ENCODE assay signal across 24 cellular contexts in genomic region chr7:47441796-47442744, GRCh38.
DNase-seq lines count a peak whose midpoint lies in the region; ATAC-seq and TF ChIP-seq lines count a peak whose summit lies in the region.
"Had no signal": no experiment of that assay in that cellular context is flagged by ENCODE, and none has a peak within 500 bp of the region (broad histone marks: within the 10 kb centered on the region; RNA-seq: fewer than 3 reads in every experiment).

No MANE protein-coding gene starts in this region.

- H3K27ac Mint-ChIP-seq in Caco-2 (ENCODE audit: unreplicated experiment) (peak overlapping the region; percentile 53), osteocyte (ENCODE audit: unreplicated experiment) (peak overlapping the region; percentile 5)
- H3K27ac Mint-ChIP-seq: activated CD4-positive, alpha-beta T cell treated with anti-CD3 and anti-CD28 coated beads for 36 hours; activated naive CD8-positive, alpha-beta T cell treated with anti-CD3 and anti-CD28 coated beads for 36 hours; HFFc6; nephron progenitor cell; T-helper 2 cell treated with Interferon-gamma antibody and Interleukin-4, amounts not matched to agents 5 μg/mL and 100 μg/mL, for 36 hours had no signal

- no peaks in the 10 kb centered on the region for H3K27me3 ChIP-seq in Caco-2 (replicated peaks; ENCODE audit: control insufficient read depth, insufficient read depth, low read length)
- no peaks in the 10 kb centered on the region for H3K27me3 ChIP-seq in heart left ventricle
- H3K27me3 ChIP-seq: BE2C, left lung had no signal

- intact Hi-C loops in Caco-2 (cut with micrococcal nuclease; ENCODE audit: unreplicated experiment), result loop anchor here (5.0 kb wide), 1 partner anchor 40 kb away; no protein-coding TSS in a partner anchor
- intact Hi-C loops in heart left ventricle (cut with DNase I), result loop anchor here in 4 of 10 donors (5.0 to 10.0 kb wide), 2 partner anchors 140 to 143 kb away; partner anchors contain the start of gene TNS3 (in 4 of the 4)

- TF ChIP-seq POLR2A in heart left ventricle (IDR thresholded peaks at IDR 0.05), result no peak

- DNase-seq in Caco-2 (no peak), RPMI7951 (ENCODE audit: low read depth) (peak; percentile 70), heart left ventricle (no peak), osteocyte (ENCODE audit: extremely low spot score, unreplicated experiment) (no peak), HuH-7 (ENCODE audit: low spot score) (no peak), anterior cingulate cortex (lab: John Stamatoyannopoulos, UW) (no peak), pons (ENCODE audit: low spot score) (no peak), SKM-1 (lab: John Stamatoyannopoulos, UW; ENCODE audit: unreplicated experiment) (no peak)
- DNase-seq: activated CD4-positive, alpha-beta T cell treated with anti-CD3 and anti-CD28 coated beads for 36 hours; activated naive CD8-positive, alpha-beta T cell treated with anti-CD3 and anti-CD28 coated beads for 36 hours; BE2C; cortex of kidney; DMS79; erythroblast; HFFc6; hippocampal formation; left lung; MV-4-11; NCI-H446 treated with DMSO at 0.1 percent for 48 hours; nephron progenitor cell; stimulated activated CD4-positive, alpha-beta T cell treated with anti-CD3 and anti-CD28 coated beads, Interleukin-12 subunit alpha, Interleukin-12 subunit beta, amount 100 ng/mL, for 4 hours had no signal

- H3K9me3 ChIP-seq in Caco-2 (no peaks in the 10 kb centered on the region), heart left ventricle (no peaks in the 10 kb centered on the region)
- H3K9me3 ChIP-seq: BE2C, left lung, thoracic aorta had no signal

- TF ChIP-seq CTCF in Caco-2 (IDR thresholded peaks at IDR 0.05; ENCODE audit: insufficient read depth in 1 of 2, low read depth in 1 of 2, low read length in 1 of 2, severe bottlenecking in 1 of 2, unreplicated experiment in 1 of 2) (no peak), heart left ventricle (IDR thresholded peaks at IDR 0.05) (no peak), osteocyte (IDR thresholded peaks at IDR 0.05) (no peak)

- H3K27ac ChIP-seq in heart left ventricle, result peak overlapping the region in 2 of 12 donors; percentile 13 to 29
- H3K27ac ChIP-seq: left lung, thoracic aorta had no signal

- BruUV-seq in Caco-2 (replicated peaks; lab: Mats Ljungman, UMichigan), result no TSS peak

- WGBS in heart left ventricle, 4 donors, result 68 to 79% (median 71%) methylated on average over 10 to 12 of the region's 12 CpGs

- H3K36me3 Mint-ChIP-seq in Caco-2 (ENCODE audit: insufficient read depth, unreplicated experiment) (peaks cover 93% of the 10 kb centered on the region), osteocyte (ENCODE audit: unreplicated experiment) (peaks cover 11% of the 10 kb centered on the region)
- H3K36me3 Mint-ChIP-seq: activated naive CD8-positive, alpha-beta T cell treated with anti-CD3 and anti-CD28 coated beads for 36 hours had no signal

- CTCF ChIA-PET in Caco-2 (lab: Charles Lee), result no interaction called here

- no peaks in the 10 kb centered on the region for H3K27me3 Mint-ChIP-seq in Caco-2 (ENCODE audit: insufficient read depth, unreplicated experiment)
- no peaks in the 10 kb centered on the region for H3K27me3 Mint-ChIP-seq in osteocyte (ENCODE audit: unreplicated experiment)
- H3K27me3 Mint-ChIP-seq: activated CD4-positive, alpha-beta T cell treated with anti-CD3 and anti-CD28 coated beads for 36 hours; activated naive CD8-positive, alpha-beta T cell treated with anti-CD3 and anti-CD28 coated beads for 36 hours had no signal

- peaks cover 4% of the 10 kb centered on the region for H3K36me3 ChIP-seq in Caco-2 (ENCODE audit: control insufficient read depth, insufficient read depth, low read length)
- peaks cover 0 to 26% (median 15%) of the 10 kb centered on the region in 9 donors for H3K36me3 ChIP-seq in heart left ventricle
- H3K36me3 ChIP-seq: BE2C had no signal

- POLR2A ChIA-PET in Caco-2 (lab: Charles Lee), result no interaction called here

- peak; percentile 12 to 47 (median 26) for ATAC-seq in heart left ventricle
- ATAC-seq: activated CD4-positive, alpha-beta T cell treated with anti-CD3 and anti-CD28 coated beads for 36 hours; GM12878; left lung had no signal

- peaks cover 45% of the 10 kb centered on the region for H3K4me1 Mint-ChIP-seq in Caco-2 (ENCODE audit: low read depth, unreplicated experiment)
- H3K4me1 Mint-ChIP-seq in osteocyte (ENCODE audit: unreplicated experiment), result peaks cover 24% of the 10 kb centered on the region
- H3K4me1 Mint-ChIP-seq: activated CD4-positive, alpha-beta T cell treated with anti-CD3 and anti-CD28 coated beads for 36 hours; activated naive CD8-positive, alpha-beta T cell treated with anti-CD3 and anti-CD28 coated beads for 36 hours had no signal

- H3K4me1 ChIP-seq in Caco-2 (0 out of 2 replicates have a peak, but pooled peaks cover 2% of the 10 kb centered on the region), heart left ventricle (peaks cover 0 to 44% (median 21%) of the 10 kb centered on the region in 12 donors)
- H3K4me1 ChIP-seq: BE2C had no signal

- H3K4me3 ChIP-seq in Caco-2 (ENCODE audit: low read depth, low read length) (no peak overlapping the region), heart left ventricle (no peak overlapping the region)
- H3K4me3 ChIP-seq: GM12878, left lung, thoracic aorta had no signal

- H3K9me3 Mint-ChIP-seq in Caco-2 (ENCODE audit: unreplicated experiment) (no peaks in the 10 kb centered on the region), osteocyte (ENCODE audit: unreplicated experiment) (no peaks in the 10 kb centered on the region)
- H3K9me3 Mint-ChIP-seq: activated naive CD8-positive, alpha-beta T cell treated with anti-CD3 and anti-CD28 coated beads for 36 hours; HFFc6; nephron progenitor cell; T-helper 2 cell treated with Interferon-gamma antibody and Interleukin-4, amounts not matched to agents 5 μg/mL and 100 μg/mL, for 36 hours had no signal

- H3K4me3 Mint-ChIP-seq in Caco-2 (ENCODE audit: unreplicated experiment), result no peak overlapping the region
- no peak overlapping the region for H3K4me3 Mint-ChIP-seq in osteocyte (ENCODE audit: unreplicated experiment)
- H3K4me3 Mint-ChIP-seq: activated CD4-positive, alpha-beta T cell treated with anti-CD3 and anti-CD28 coated beads for 36 hours; activated naive CD8-positive, alpha-beta T cell treated with anti-CD3 and anti-CD28 coated beads for 36 hours; HFFc6; nephron progenitor cell; T-helper 2 cell treated with Interferon-gamma antibody and Interleukin-4, amounts not matched to agents 5 μg/mL and 100 μg/mL, for 36 hours had no signal
